ENCODE assay signal across 12 cellular contexts in genomic region chr10:76675951-76676587, GRCh38.
DNase-seq lines count a peak whose midpoint lies in the region; TF ChIP-seq lines count a peak whose summit lies in the region.
"Had no signal": no experiment of that assay in that cellular context is flagged by ENCODE, and none has a peak within 500 bp of the region (broad histone marks: within the 10 kb centered on the region; RNA-seq: fewer than 3 reads in every experiment).

No MANE protein-coding gene starts in this region.

- no peaks in the 10 kb centered on the region for H3K9me3 Mint-ChIP-seq in chondrocyte (ENCODE audit: low read depth)
- H3K9me3 Mint-ChIP-seq: activated T-helper 1 cell treated with anti-CD3 and anti-CD28 coated beads, Interleukin-12 subunit alpha, Interleukin-12 subunit beta, Interleukin-2, Interleukin-4 antibody, amounts not matched to agents 30 ng/mL and 10 ng/mL and 1 ng/mL, durations not matched to agents 14 hours and 24 hours and 36 hours had no signal

- H3K36me3 Mint-ChIP-seq in chondrocyte (ENCODE audit: low read depth): no peaks in the 10 kb centered on the region

- H3K4me3 Mint-ChIP-seq in chondrocyte (ENCODE audit: unreplicated experiment): no peak overlapping the region
- H3K4me3 Mint-ChIP-seq: activated T-helper 1 cell treated with anti-CD3 and anti-CD28 coated beads, Interleukin-12 subunit alpha, Interleukin-12 subunit beta, Interleukin-2, Interleukin-4 antibody, amounts not matched to agents 30 ng/mL and 10 ng/mL and 1 ng/mL, durations not matched to agents 14 hours and 24 hours and 36 hours had no signal

- H3K27ac Mint-ChIP-seq in chondrocyte (ENCODE audit: unreplicated experiment): peak overlapping the region; percentile 53
- H3K27ac Mint-ChIP-seq: activated T-helper 1 cell treated with anti-CD3 and anti-CD28 coated beads, Interleukin-12 subunit alpha, Interleukin-12 subunit beta, Interleukin-2, Interleukin-4 antibody, amounts not matched to agents 30 ng/mL and 10 ng/mL and 1 ng/mL, durations not matched to agents 14 hours and 24 hours and 36 hours had no signal

- peak; percentile 13 for TF ChIP-seq CTCF in chondrocyte (IDR thresholded peaks at IDR 0.05)

- peaks cover 6% of the 10 kb centered on the region for H3K27me3 Mint-ChIP-seq in chondrocyte (ENCODE audit: low read depth)

- DNase-seq in M059J (ENCODE audit: low read depth) (peak; percentile 78), chondrocyte (ENCODE audit: low spot score) (no peak), kidney glomerular epithelial cell (lab: John Stamatoyannopoulos, UW) (peak; percentile 70), stromal cell of bone marrow (ENCODE audit: low read depth) (peak; percentile 73), cerebellar nuclear complex (lab: John Stamatoyannopoulos, UW) (no peak), NK-92 (lab: John Stamatoyannopoulos, UW; ENCODE audit: unreplicated experiment) (no peak), NCI-H526 (lab: John Stamatoyannopoulos, UW) (no peak), OCI-M1 (lab: John Stamatoyannopoulos, UW) (no peak)
- DNase-seq: DND-41, NCI-H2081, T-helper 2 cell had no signal

- H3K4me1 Mint-ChIP-seq in chondrocyte (ENCODE audit: low read depth): peaks cover 15% of the 10 kb centered on the region

Comparison
In these comparisons a context has a peak if more than half of its experiments do, and no peak if none do; other contexts are left out.
1. DNase-seq: peak in M059J (single experiment), kidney glomerular epithelial cell (single experiment) and stromal cell of bone marrow (single experiment); none in chondrocyte (single experiment), cerebellar nuclear complex (0 of 2), NK-92 (single experiment), NCI-H526 (0 of 2) and OCI-M1 (single experiment).